ENCODE assay signal across 8 cellular contexts in the genomic region with DNA sequence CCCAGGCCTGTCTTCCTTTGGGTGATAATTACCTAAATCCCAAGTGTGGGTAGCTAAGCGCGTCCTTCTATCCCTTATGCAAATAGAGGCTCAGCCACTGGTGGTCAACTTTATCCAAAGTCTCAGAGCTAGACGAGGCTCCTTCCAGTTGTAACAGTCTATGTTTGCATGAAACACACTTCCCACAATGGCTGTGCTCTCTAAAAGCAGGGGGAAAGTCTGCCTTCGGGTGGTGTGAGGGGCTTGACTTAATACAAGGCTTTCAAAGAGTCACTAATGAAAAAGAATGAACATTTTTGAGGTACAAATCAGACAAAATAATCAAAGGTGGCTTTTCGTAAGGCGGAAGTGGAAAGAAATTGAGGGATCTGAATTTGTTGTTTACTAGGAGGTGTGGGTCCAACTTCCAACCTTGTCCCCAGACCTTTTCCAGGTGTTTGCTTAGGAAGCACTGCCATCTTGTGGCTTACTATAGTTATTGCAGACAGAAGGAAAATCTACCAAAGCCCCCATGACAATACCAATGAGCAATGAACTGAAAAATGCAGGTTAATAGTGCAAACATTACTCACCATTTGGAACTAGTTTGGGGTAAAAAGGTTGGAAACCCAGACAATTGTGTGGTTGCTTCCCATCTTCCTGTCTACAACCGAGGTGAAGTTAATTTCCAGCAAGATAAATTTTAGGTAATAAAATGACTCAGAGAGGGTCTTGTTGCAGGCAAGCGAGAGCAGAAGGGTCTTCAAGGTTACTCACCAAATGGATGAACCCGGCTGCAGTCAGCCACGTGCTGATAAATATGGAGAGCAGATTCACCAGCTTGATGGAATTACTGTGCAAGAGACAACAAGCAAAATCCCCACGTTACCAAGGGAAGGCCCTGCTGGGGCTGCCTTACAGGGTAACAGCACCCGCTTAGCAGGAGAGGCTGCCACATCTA.
DNase-seq lines count a peak whose midpoint lies in the region; ATAC-seq and TF ChIP-seq lines count a peak whose summit lies in the region.

No MANE protein-coding gene starts in this region.

- H3K4me2 ChIP-seq in SK-N-SH, result peak overlapping the region; percentile 52

- H3K9me3 ChIP-seq in SK-N-SH (no peaks in the 10 kb centered on the region), neutrophil (no peaks in the 10 kb centered on the region)

- H3K9ac ChIP-seq in SK-N-SH, result 0 out of 2 replicates have a peak overlapping the region, but pooled peaks have one; percentile 17

- H4K20me1 ChIP-seq in SK-N-SH (ENCODE audit: insufficient read depth), result no peaks in the 10 kb centered on the region

- 26% methylated on average over 10 of the region's 12 CpGs for WGBS in SK-N-SH (ENCODE audit: low lambda C conversion rate)

- H3K79me2 ChIP-seq in SK-N-SH (ENCODE audit: insufficient read depth), result no peaks in the 10 kb centered on the region

- peaks cover 5 to 24% of the 10 kb centered on the region in 2 experiments for H3K4me1 ChIP-seq in SK-N-SH (ENCODE audit: control insufficient read depth in 1 of 2, insufficient read depth in 2 of 2, low read depth in 1 of 2, low read length in 1 of 2)
- no peaks in the 10 kb centered on the region for H3K4me1 ChIP-seq in neutrophil (ENCODE audit: control insufficient read depth in 1 of 2, insufficient read depth in 1 of 2, low read depth in 1 of 2, low read length in 1 of 2)

- TF ChIP-seq CTCF in AG09309 (IDR thresholded peaks at IDR 0.05; ENCODE audit: control insufficient read depth, insufficient read depth, low read depth, low read length, missing control alignments), result peak; percentile 72
- peak; percentile 70 for TF ChIP-seq CTCF in GM12872 (IDR thresholded peaks at IDR 0.05; ENCODE audit: insufficient read depth, low read depth, low read length)
- peak; percentile 94 for TF ChIP-seq CTCF in SK-N-SH (IDR thresholded peaks at IDR 0.05)
- TF ChIP-seq CTCF in neutrophil (IDR thresholded peaks at IDR 0.05), result peak; percentile 66

- peaks cover 0 to 34% of the 10 kb centered on the region in 2 experiments for H3K36me3 ChIP-seq in SK-N-SH (replicated peaks in 1 of 2; ENCODE audit: control insufficient read depth in 1 of 2, insufficient read depth in 2 of 2, low read length in 1 of 2)
- H3K36me3 ChIP-seq in neutrophil, result no peaks in the 10 kb centered on the region

- no peak overlapping the region for H3K4me3 ChIP-seq in AG09309 (ENCODE audit: control insufficient read depth, low read depth, low read length)
- no peak overlapping the region; a peak in 1 of 4 replicates for H3K4me3 ChIP-seq in SK-N-SH (ENCODE audit: low read depth in 2 of 2, low read length in 1 of 2)
- H3K4me3 ChIP-seq in neutrophil (ENCODE audit: low read depth in 1 of 2, low read length in 1 of 2), result no peak overlapping the region

- peak; percentile 53 for DNase-seq in AG09309 (ENCODE audit: low read depth)
- DNase-seq in HT1080 (ENCODE audit: low read depth), result peak; percentile 90
- DNase-seq in SK-N-SH, result peak; percentile 76
- DNase-seq in fibroblast of peridontal ligament (ENCODE audit: extremely low read depth), result peak; percentile 86
- no peak for DNase-seq in islet precursor cell

- TF ChIP-seq RAD21 in SK-N-SH (IDR thresholded peaks at IDR 0.05; ENCODE audit: low read length), result peak; percentile 99

- H3K27ac ChIP-seq in SK-N-SH (ENCODE audit: low read depth in 2 of 2, low read length in 1 of 2) (peak overlapping the region; percentile 70 to 89), neutrophil (no peak overlapping the region)

- TF ChIP-seq EP300 in SK-N-SH (IDR thresholded peaks at IDR 0.05; ENCODE audit: borderline replicate concordance in 1 of 2, low read depth in 1 of 2, low read length in 1 of 2), result peak; percentile 36 to 69; a peak in 2 of 4 replicates

- H2AFZ ChIP-seq in SK-N-SH (ENCODE audit: low read depth), result no peak overlapping the region

- H3F3A ChIP-seq in SK-N-SH (replicated peaks; ENCODE audit: insufficient read depth), result peaks cover 5% of the 10 kb centered on the region

- no peak for ATAC-seq in HG02981 (IDR thresholded peaks at IDR 0.05; ENCODE audit: unreplicated experiment)

- no peaks in the 10 kb centered on the region for H3K27me3 ChIP-seq in SK-N-SH (ENCODE audit: insufficient read depth)
- H3K27me3 ChIP-seq in neutrophil, result peaks cover 10% of the 10 kb centered on the region

- no peaks in the 10 kb centered on the region for H3K9me2 ChIP-seq in SK-N-SH

- CTCF ChIA-PET in SK-N-SH (lab: Yijun Ruan, JAX), result interaction anchor here (0.5 to 3.1 kb wide), 20 partner anchors 8 to 1077 kb away, joined by 3 to 12 read pairs (median 3); no protein-coding TSS in a partner anchor

- POLR2A ChIA-PET in SK-N-SH (lab: Yijun Ruan, JAX), result interaction anchor here (0.6 to 2.4 kb wide), 3 partner anchors 21 to 1710 kb away, joined by 3 to 7 read pairs (median 5); a partner anchor contains a TSS

TF ChIP-seq in SK-N-SH, 30 proteins besides CTCF, POLR2A, EP300 and RAD21 (continues in another document):
- TF ChIP-seq ELF1 (IDR thresholded peaks at IDR 0.05), result peak; percentile 20; the same call in 1 of the 2 replicates
- TF ChIP-seq YY1 (IDR thresholded peaks at IDR 0.05; ENCODE audit: low read depth), result no peak
- TF ChIP-seq TEAD4 (IDR thresholded peaks at IDR 0.05; ENCODE audit: borderline replicate concordance, insufficient read depth), result peak; percentile 64; the same call in 1 of the 2 replicates
- TF ChIP-seq, protein P1, sequence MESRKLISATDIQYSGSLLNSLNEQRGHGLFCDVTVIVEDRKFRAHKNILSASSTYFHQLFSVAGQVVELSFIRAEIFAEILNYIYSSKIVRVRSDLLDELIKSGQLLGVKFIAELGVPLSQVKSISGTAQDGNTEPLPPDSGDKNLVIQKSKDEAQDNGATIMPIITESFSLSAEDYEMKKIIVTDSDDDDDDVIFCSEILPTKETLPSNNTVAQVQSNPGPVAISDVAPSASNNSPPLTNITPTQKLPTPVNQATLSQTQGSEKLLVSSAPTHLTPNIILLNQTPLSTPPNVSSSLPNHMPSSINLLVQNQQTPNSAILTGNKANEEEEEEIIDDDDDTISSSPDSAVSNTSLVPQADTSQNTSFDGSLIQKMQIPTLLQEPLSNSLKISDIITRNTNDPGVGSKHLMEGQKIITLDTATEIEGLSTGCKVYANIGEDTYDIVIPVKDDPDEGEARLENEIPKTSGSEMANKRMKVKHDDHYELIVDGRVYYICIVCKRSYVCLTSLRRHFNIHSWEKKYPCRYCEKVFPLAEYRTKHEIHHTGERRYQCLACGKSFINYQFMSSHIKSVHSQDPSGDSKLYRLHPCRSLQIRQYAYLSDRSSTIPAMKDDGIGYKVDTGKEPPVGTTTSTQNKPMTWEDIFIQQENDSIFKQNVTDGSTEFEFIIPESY (IDR thresholded peaks at IDR 0.05; ENCODE audit: borderline replicate concordance, low read depth), result no peak
- TF ChIP-seq FOXM1 (IDR thresholded peaks at IDR 0.05; ENCODE audit: low read depth), result 0 out of 2 replicates have a peak, but pooled peaks have one; percentile 43
- TF ChIP-seq SMC3 (IDR thresholded peaks at IDR 0.05; ENCODE audit: low read depth, low read length), result peak; percentile 68
- TF ChIP-seq, protein P2, sequence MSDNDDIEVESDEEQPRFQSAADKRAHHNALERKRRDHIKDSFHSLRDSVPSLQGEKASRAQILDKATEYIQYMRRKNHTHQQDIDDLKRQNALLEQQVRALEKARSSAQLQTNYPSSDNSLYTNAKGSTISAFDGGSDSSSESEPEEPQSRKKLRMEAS (IDR thresholded peaks at IDR 0.05; ENCODE audit: low read depth), result peak; percentile 85
- no peak for TF ChIP-seq TAF1 (IDR thresholded peaks at IDR 0.05; ENCODE audit: borderline replicate concordance, low read depth, low read length)
- peak; percentile 94 for TF ChIP-seq RXRA (IDR thresholded peaks at IDR 0.05; ENCODE audit: borderline replicate concordance, low read depth)
- TF ChIP-seq GATA2 (CRISPR knock-in tag; IDR thresholded peaks at IDR 0.05), result no peak
- TF ChIP-seq JUND (IDR thresholded peaks at IDR 0.05), result peak; percentile 62
- TF ChIP-seq SIN3A (IDR thresholded peaks at IDR 0.05; ENCODE audit: borderline replicate concordance, low read depth, low read length), result no peak
- TF ChIP-seq, protein P3, sequence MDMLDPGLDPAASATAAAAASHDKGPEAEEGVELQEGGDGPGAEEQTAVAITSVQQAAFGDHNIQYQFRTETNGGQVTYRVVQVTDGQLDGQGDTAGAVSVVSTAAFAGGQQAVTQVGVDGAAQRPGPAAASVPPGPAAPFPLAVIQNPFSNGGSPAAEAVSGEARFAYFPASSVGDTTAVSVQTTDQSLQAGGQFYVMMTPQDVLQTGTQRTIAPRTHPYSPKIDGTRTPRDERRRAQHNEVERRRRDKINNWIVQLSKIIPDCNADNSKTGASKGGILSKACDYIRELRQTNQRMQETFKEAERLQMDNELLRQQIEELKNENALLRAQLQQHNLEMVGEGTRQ (IDR thresholded peaks at IDR 0.05; ENCODE audit: borderline replicate concordance, low read depth, low read length), result no peak
- TF ChIP-seq NFIC (IDR thresholded peaks at IDR 0.05; ENCODE audit: borderline replicate concordance), result peak; percentile 69
- TF ChIP-seq TCF12 (IDR thresholded peaks at IDR 0.05), result peak; percentile 74
- TF ChIP-seq, protein P4, sequence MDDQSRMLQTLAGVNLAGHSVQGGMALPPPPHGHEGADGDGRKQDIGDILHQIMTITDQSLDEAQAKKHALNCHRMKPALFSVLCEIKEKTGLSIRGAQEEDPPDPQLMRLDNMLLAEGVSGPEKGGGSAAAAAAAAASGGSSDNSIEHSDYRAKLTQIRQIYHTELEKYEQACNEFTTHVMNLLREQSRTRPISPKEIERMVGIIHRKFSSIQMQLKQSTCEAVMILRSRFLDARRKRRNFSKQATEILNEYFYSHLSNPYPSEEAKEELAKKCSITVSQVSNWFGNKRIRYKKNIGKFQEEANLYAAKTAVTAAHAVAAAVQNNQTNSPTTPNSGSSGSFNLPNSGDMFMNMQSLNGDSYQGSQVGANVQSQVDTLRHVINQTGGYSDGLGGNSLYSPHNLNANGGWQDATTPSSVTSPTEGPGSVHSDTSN (IDR thresholded peaks at IDR 0.05), result peak; percentile 63
- TF ChIP-seq FOXJ3 (CRISPR knock-in tag; IDR thresholded peaks at IDR 0.05), result 0 out of 2 replicates have a peak, but pooled peaks have one; percentile 12
- TF ChIP-seq FOSL2 (IDR thresholded peaks at IDR 0.05; ENCODE audit: borderline replicate concordance, low read depth), result peak; percentile 75; the same call in 1 of the 2 replicates
- TF ChIP-seq NRF1 (IDR thresholded peaks at IDR 0.05; ENCODE audit: low read depth, low read length), result no peak
